22 cellular contexts compared by ENCODE assay signal in genomic region chr2:4715065-4715464, GRCh38.
DNase-seq lines count a peak whose midpoint lies in the region; ATAC-seq lines count a peak whose summit lies in the region.
"Had no signal": no experiment of that assay in that cellular context is flagged by ENCODE, and none has a peak within 500 bp of the region (broad histone marks: within the 10 kb centered on the region; RNA-seq: fewer than 3 reads in every experiment).

No MANE protein-coding gene starts in this region.

- no peak for ATAC-seq in HG03565 (IDR thresholded peaks at IDR 0.05; ENCODE audit: unreplicated experiment)
- ATAC-seq in HG03520 (IDR thresholded peaks at IDR 0.05; ENCODE audit: unreplicated experiment): no peak
- ATAC-seq: A549; activated CD4-positive, CD25-positive, alpha-beta regulatory T cell treated with anti-CD3 and anti-CD28 coated beads, Interleukin-2, amount 50 U/mL, for 24 hours; gastrocnemius medialis had no signal

- DNase-seq in NCI-H2081 (lab: John Stamatoyannopoulos, UW) (peak; percentile 1 to 66), NCI-H2081 treated with DMSO at 0.1 percent for 48 hours (lab: John Stamatoyannopoulos, UW) (no peak), NAMALWA (ENCODE audit: low spot score) (peak; percentile 48), SK-MEL-5 (ENCODE audit: low read depth, low spot score) (peak; percentile 30), kidney tubule cell (ENCODE audit: low spot score) (peak; percentile 25), NCI-H2227 treated with DMSO at 0.1 percent for 48 hours (lab: John Stamatoyannopoulos, UW) (no peak)
- DNase-seq: activated naive CD8-positive, alpha-beta T cell treated with anti-CD3 and anti-CD28 coated beads for 36 hours; CD4-positive, alpha-beta memory T cell; central memory CD4-positive, alpha-beta T cell; gastrocnemius medialis; GDM1; midbrain; NCI-H1092 treated with DMSO at 0.1 percent for 48 hours; NK-92 treated with Interleukin-12 subunit alpha and Interleukin-12 subunit beta, amount 100 ng/mL, for 24 hours; nucleus accumbens; stimulated activated naive CD4-positive, alpha-beta T cell treated with Interleukin-2 at 50 U/mL for 16 hours; SW 1271; uterus had no signal

- in situ Hi-C loops in SK-MEL-5 (cut with HindIII; ENCODE audit: low pct_unique_long_range_greater_than_20kb, low sequenced_read_pairs): no loop called here

Comparison
In these comparisons a context has a peak if more than half of its experiments do, and no peak if none do; other contexts are left out.
1. DNase-seq: peak in NCI-H2081 (2 of 2), NAMALWA (single experiment), SK-MEL-5 (single experiment) and kidney tubule cell (single experiment); none in NCI-H2081 treated with DMSO at 0.1 percent for 48 hours (single experiment) and NCI-H2227 treated with DMSO at 0.1 percent for 48 hours (single experiment).